Comparison of ENCODE assay signal across 8 cellular contexts in the genomic region with DNA sequence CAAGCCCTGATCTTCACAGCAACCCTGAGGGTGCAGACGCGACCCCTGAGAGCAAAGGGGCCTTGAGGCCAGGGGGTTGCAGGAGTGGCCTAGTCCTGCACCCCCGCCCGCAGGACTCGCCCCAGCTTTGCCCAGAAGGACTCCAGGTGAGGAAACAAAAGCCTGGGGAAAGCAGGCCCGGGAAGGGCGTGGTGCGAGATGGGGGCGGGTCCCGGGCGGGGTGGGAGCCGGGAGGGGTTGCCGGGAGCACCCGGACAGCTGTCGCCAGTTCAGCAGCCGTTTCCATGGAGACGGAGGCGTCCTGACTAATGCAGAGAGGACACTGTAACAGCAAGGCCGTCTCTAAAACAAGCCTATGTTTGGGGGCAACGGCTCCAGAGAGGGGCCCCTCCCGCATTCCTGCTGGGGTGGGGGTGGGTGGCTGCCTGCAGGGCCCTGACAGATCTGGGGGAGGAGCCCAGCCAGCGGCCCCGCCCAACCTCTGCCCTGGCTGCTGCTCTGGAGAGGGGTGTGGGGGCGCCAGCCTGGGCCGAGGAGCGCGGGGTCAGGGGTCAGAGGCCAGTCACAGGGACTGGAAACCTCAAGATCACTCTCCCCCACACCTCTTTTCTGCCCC. TPM values are rescaled to one million over a fixed set of nuclear protein-coding genes. Genes with fewer than 3 reads are reported as not detected.
DNase-seq lines count a peak whose midpoint lies in the region; ATAC-seq, FAIRE-seq and TF ChIP-seq lines count a peak whose summit lies in the region.

No MANE protein-coding gene starts in this region.

- H3K27me3 ChIP-seq in GM23338 (ENCODE audit: insufficient read depth) (peaks cover 45% of the 10 kb centered on the region), HepG2 (ENCODE audit: control insufficient read depth in 1 of 2, insufficient read depth in 2 of 2, low read length in 2 of 2) (peaks cover 0 to 36% of the 10 kb centered on the region in 2 experiments; a peak in 4 of 5 replicates), upper lobe of left lung (peaks cover 0 to 13% (median 2%) of the 10 kb centered on the region in 4 donors)

- under 1% methylated on average over 24 of the region's 27 CpGs for WGBS in HepG2 (ENCODE audit: low lambda C conversion rate)
- 8 to 31% methylated on average over 11 to 23 of the region's 27 CpGs for WGBS in upper lobe of left lung, 2 donors

- TF ChIP-seq RAD21 in HepG2 (CRISPR knock-in tag; IDR thresholded peaks at IDR 0.05), result no peak

- POLR2A ChIA-PET in HepG2 (lab: Yijun Ruan, JAX), result no interaction called here

- H3K4me3 ChIP-seq in GM23338, result peak overlapping the region; percentile 53
- H3K4me3 ChIP-seq in HepG2 (replicated peaks in 1 of 3; ENCODE audit: insufficient read depth in 1 of 3, low read depth in 2 of 3, low read length in 3 of 3), result peak overlapping the region in 1 of 3 experiments; percentile 57; a peak in 4 of 6 replicates
- H3K4me3 ChIP-seq in upper lobe of left lung, result peak overlapping the region in 2 of 4 donors; percentile 0 to 15

- TF ChIP-seq POLR2A in HepG2 (IDR thresholded peaks at IDR 0.05; ENCODE audit: insufficient read depth in 1 of 2, low read depth in 2 of 2, low read length in 2 of 2) (no peak), upper lobe of left lung (IDR thresholded peaks at IDR 0.05) (peak in 1 of 4 donors; percentile 19)

- DNase-seq in GM23338 (ENCODE audit: low spot score) (peak; percentile 96), NCI-H460 (ENCODE audit: extremely low read depth, low read depth) (peak; percentile 36), dermis microvascular lymphatic vessel endothelial cell (ENCODE audit: low read depth in 2 of 2) (peak; percentile 62 to 79), HepG2 (ENCODE audit: low spot score) (peak; percentile 96), upper lobe of left lung (peak; percentile 87 to 91), medulla oblongata (ENCODE audit: extremely low spot score) (no peak)

- H3K79me2 ChIP-seq in GM23338 (replicated peaks; ENCODE audit: insufficient read depth), result no peaks in the 10 kb centered on the region
- no peaks in the 10 kb centered on the region for H3K79me2 ChIP-seq in HepG2 (ENCODE audit: insufficient read depth, low read length)

- intact Hi-C loops in HepG2 (cut with micrococcal nuclease; ENCODE audit: unreplicated experiment), result no loop called here

- 0 out of 2 replicates have a peak, but pooled peaks cover 10% of the 10 kb centered on the region for H3F3A ChIP-seq in GM23338 (replicated peaks; ENCODE audit: low read depth)

- peaks cover 55% of the 10 kb centered on the region for H3K27me3 Mint-ChIP-seq in GM23338 (ENCODE audit: insufficient read depth, low read depth, poor library complexity)
- H3K27me3 Mint-ChIP-seq in activated T-helper 17 cell treated with anti-CD3 and anti-CD28 coated beads, Interleukin-2, amount 50 U/mL, for 72 hours, result peaks cover 27% of the 10 kb centered on the region

- no peaks in the 10 kb centered on the region for H3K9me3 Mint-ChIP-seq in GM23338
- H3K9me3 Mint-ChIP-seq in activated T-helper 17 cell treated with anti-CD3 and anti-CD28 coated beads, Interleukin-2, amount 50 U/mL, for 72 hours, result no peaks in the 10 kb centered on the region

- in situ Hi-C loops in HepG2 (cut with HindIII; ENCODE audit: extremely low pct_ligation_motif_present, low pct_unique_long_range_greater_than_20kb), result no loop called here

- peak in 1 of 2 experiments; percentile 97; a peak in 2 of 4 replicates for TF ChIP-seq EP300 in HepG2 (IDR thresholded peaks at IDR 0.05; ENCODE audit: low read depth in 2 of 2, low read length in 2 of 2)
- no peak for TF ChIP-seq EP300 in HepG2 (CRISPR knock-in tag; IDR thresholded peaks at IDR 0.05; ENCODE audit: borderline replicate concordance)
- no peak for TF ChIP-seq EP300 in upper lobe of left lung (IDR thresholded peaks at IDR 0.05)

- H3K27ac ChIP-seq in GM23338 (ENCODE audit: low read depth) (no peak overlapping the region), HepG2 (ENCODE audit: extremely low read length, insufficient read depth, low read length) (no peak overlapping the region), upper lobe of left lung (peak overlapping the region; percentile 65 to 73 (median 69))

- H3K4me2 ChIP-seq in GM23338 (peak overlapping the region; percentile 83), HepG2 (ENCODE audit: low read depth, low read length) (peak overlapping the region; percentile 60)

- H3K4me1 ChIP-seq in GM23338 (ENCODE audit: insufficient read depth), result peaks cover 34% of the 10 kb centered on the region
- H3K4me1 ChIP-seq in HepG2 (ENCODE audit: insufficient read depth, low read length), result peaks cover 44% of the 10 kb centered on the region
- peaks cover 44 to 81% (median 63%) of the 10 kb centered on the region in 4 donors for H3K4me1 ChIP-seq in upper lobe of left lung

- no TSS peak for BruUV-seq in HepG2 (replicated peaks; lab: Mats Ljungman, UMichigan)

- FAIRE-seq in HepG2 (lab: Jason Lieb, UNC), result peak; percentile 63

- H4K20me1 ChIP-seq in GM23338 (replicated peaks; ENCODE audit: insufficient read depth) (no peaks in the 10 kb centered on the region), HepG2 (ENCODE audit: insufficient read depth, low read length) (no peaks in the 10 kb centered on the region)

- H3K9me2 ChIP-seq in GM23338 (ENCODE audit: insufficient read depth), result no peaks in the 10 kb centered on the region

- peaks cover 21% of the 10 kb centered on the region for H3K4me1 Mint-ChIP-seq in GM23338
- H3K4me1 Mint-ChIP-seq in activated T-helper 17 cell treated with anti-CD3 and anti-CD28 coated beads, Interleukin-2, amount 50 U/mL, for 72 hours, result peaks cover 9% of the 10 kb centered on the region

- CTCF ChIA-PET in HepG2 (lab: Yijun Ruan, JAX; ENCODE audit: low intra/inter-chr PET ratio, low total read pairs), result no interaction called here

- TF ChIP-seq CTCF in GM23338 (conservative IDR thresholded peaks at IDR 0.05; ENCODE audit: low read depth in 2 of 2), result no peak
- TF ChIP-seq CTCF in HepG2 (CRISPR knock-in tag; IDR thresholded peaks at IDR 0.05), result 0 out of 2 replicates have a peak, but pooled peaks have one; percentile 11
- no peak for TF ChIP-seq CTCF in upper lobe of left lung (IDR thresholded peaks at IDR 0.05)

- H2AFZ ChIP-seq in GM23338 (peak overlapping the region; percentile 69; the same call in 1 of the 2 replicates), HepG2 (ENCODE audit: low read length) (no peak overlapping the region)

- H3K36me3 ChIP-seq in GM23338 (ENCODE audit: insufficient read depth) (no peaks in the 10 kb centered on the region), HepG2 (replicated peaks in 1 of 2; ENCODE audit: control insufficient read depth in 1 of 2, insufficient read depth in 2 of 2, low read length in 2 of 2) (no peaks in the 10 kb centered on the region), upper lobe of left lung (no peaks in the 10 kb centered on the region)

- no peaks in the 10 kb centered on the region for H3K9me3 ChIP-seq in HepG2 (ENCODE audit: low read length)
- H3K9me3 ChIP-seq in upper lobe of left lung, result no peaks in the 10 kb centered on the region

- ATAC-seq in GM23338, result peak; percentile 21
- ATAC-seq in HepG2, result peak; percentile 57
- ATAC-seq in upper lobe of left lung (ENCODE audit: low FRiP score in 2 of 2), result peak; percentile 51 to 64
- no peak for ATAC-seq in activated T-helper 17 cell treated with anti-CD3 and anti-CD28 coated beads, Interleukin-2, amount 50 U/mL, for 72 hours (replicated peaks)
- no peak for ATAC-seq in GM21825 (IDR thresholded peaks at IDR 0.05; ENCODE audit: unreplicated experiment)

- peak overlapping the region; percentile 50 for H3K9ac ChIP-seq in HepG2 (ENCODE audit: insufficient read depth, low read depth, low read length)

- no peak overlapping the region for H3K27ac Mint-ChIP-seq in GM23338
- no peak overlapping the region for H3K27ac Mint-ChIP-seq in activated T-helper 17 cell treated with anti-CD3 and anti-CD28 coated beads, Interleukin-2, amount 50 U/mL, for 72 hours

- no peaks in the 10 kb centered on the region for H3K36me3 Mint-ChIP-seq in GM23338 (ENCODE audit: low read depth)
- H3K36me3 Mint-ChIP-seq in activated T-helper 17 cell treated with anti-CD3 and anti-CD28 coated beads, Interleukin-2, amount 50 U/mL, for 72 hours (ENCODE audit: low read depth), result no peaks in the 10 kb centered on the region

- peak overlapping the region; percentile 24; the same call in 2 of the 3 replicates for H3K4me3 Mint-ChIP-seq in GM23338
- no peak overlapping the region for H3K4me3 Mint-ChIP-seq in activated T-helper 17 cell treated with anti-CD3 and anti-CD28 coated beads, Interleukin-2, amount 50 U/mL, for 72 hours

RNA-seq across cellular contexts. Expression of gene TPPP3, which starts 3.0 kb away (rescaled TPM):
- total RNA-seq in GM23338 (2014; rRNA removed; shearing (Covaris generic)), result 0.28 TPM in 1 of 2 replicates, not detected in the other
- polyA plus RNA-seq in GM23338 (2016; fragmentation: Nextera tagmentation; extraction: Ambion mirVana) (0.26 and 1.3 TPM in 2 replicates), HepG2 (2011; rRNA removed) (0.16 TPM in 1 of 2 replicates, not detected in the other)
- 0.84 TPM in 1 of 2 replicates, not detected in the other for total RNA-seq in NCI-H460 (2014; rRNA removed; shearing (Covaris generic))
- polyA plus RNA-seq in NCI-H460 (2014; cell fraction: nucleus; rRNA removed), result 1.9 TPM in 1 of 2 replicates, not detected in the other
- total RNA-seq in dermis microvascular lymphatic vessel endothelial cell (under 0.01 TPM in 2 replicates), HepG2 (2016; rRNA removed; fragmentation: Illumina TruSeq; extraction: Trizol) (0.20 and 0.44 TPM in 2 replicates), upper lobe of left lung (100 to 1,000 TPM in 4 of 6 donors, 10 to 100 TPM in 2; 40.0 to 167 (median 112) TPM)
- 0.18 TPM in 1 of 2 replicates, not detected in the other for total RNA-seq in HepG2 (2016; cell fraction: cytosol; rRNA removed; fragmentation: Illumina TruSeq; extraction: Trizol; ENCODE audit: low read depth)
- 0.50 and 0.54 TPM in 2 replicates for total RNA-seq in HepG2 (2016; cell fraction: insoluble cytoplasmic fraction; rRNA removed; fragmentation: Illumina TruSeq; extraction: Trizol)
- 0.31 TPM in 1 of 2 replicates, not detected in the other for total RNA-seq in HepG2 (2016; cell fraction: membrane; rRNA removed; fragmentation: Illumina TruSeq; extraction: Trizol)
- 0.62 and 0.63 TPM in 2 replicates for total RNA-seq in HepG2 (2016; cell fraction: nucleus; rRNA removed; fragmentation: Illumina TruSeq; extraction: Trizol)
- polyA plus RNA-seq in HepG2 (2011; cell fraction: cytosol; rRNA removed), result 0.05 and 0.31 TPM in 2 replicates
- 0.31 and 0.50 TPM in 2 replicates for polyA plus RNA-seq in HepG2 (2011; cell fraction: nucleus; rRNA removed)
- polyA plus RNA-seq in HepG2 (2012), result 0.15 and 0.69 TPM in 2 replicates
- polyA plus RNA-seq in HepG2 (2016; cell fraction: cytosol; fragmentation: Illumina TruSeq; extraction: Trizol; ENCODE audit: low read depth), result 0.12 TPM in 1 of 2 replicates, not detected in the other
- 0.23 and 0.32 TPM in 2 replicates for polyA plus RNA-seq in HepG2 (2016; cell fraction: insoluble cytoplasmic fraction; fragmentation: Illumina TruSeq; extraction: Trizol; ENCODE audit: low read depth)
- polyA plus RNA-seq in HepG2 (2016; cell fraction: membrane; fragmentation: Illumina TruSeq; extraction: Trizol; ENCODE audit: low read depth), result not detected in 2 replicates
- 0.48 and 0.55 TPM in 2 replicates for polyA plus RNA-seq in HepG2 (2016; cell fraction: nucleus; fragmentation: Illumina TruSeq; extraction: Trizol; ENCODE audit: insufficient read depth, low read depth)
- 0.38 TPM in 1 of 2 replicates, not detected in the other for polyA minus RNA-seq in HepG2 (2011; rRNA and poly(A)+ RNA removed; ENCODE audit: low replicate concordance)
- polyA minus RNA-seq in HepG2 (2011; cell fraction: cytosol; rRNA and poly(A)+ RNA removed), result not detected in 2 replicates
- 0.64 TPM in 1 of 2 replicates, not detected in the other for polyA minus RNA-seq in HepG2 (2011; cell fraction: nucleus; rRNA and poly(A)+ RNA removed)
- total RNA-seq in activated T-helper 17 cell treated with anti-CD3 and anti-CD28 coated beads, Interleukin-2, amount 50 U/mL, for 72 hours, result under 1 TPM in 1 of 2 donors, not detected in 1; 0.19 TPM

RNA-seq across cellular contexts. Expression of gene ZDHHC1, which starts 20.0 kb away (rescaled TPM):
- total RNA-seq in GM23338 (2014; rRNA removed; shearing (Covaris generic)), result 2.3 and 2.7 TPM in 2 replicates
- 1.4 and 1.6 TPM in 2 replicates for polyA plus RNA-seq in GM23338 (2016; fragmentation: Nextera tagmentation; extraction: Ambion mirVana)
- total RNA-seq in NCI-H460 (2014; rRNA removed; shearing (Covaris generic)), result 9.9 and 12.6 TPM in 2 replicates
- 13.3 and 23.3 TPM in 2 replicates for polyA plus RNA-seq in NCI-H460 (2014; cell fraction: nucleus; rRNA removed)
- 3.1 and 6.4 TPM in 2 replicates for total RNA-seq in dermis microvascular lymphatic vessel endothelial cell
- 0.36 and 1.1 TPM in 2 replicates for total RNA-seq in HepG2 (2016; rRNA removed; fragmentation: Illumina TruSeq; extraction: Trizol)
- total RNA-seq in HepG2 (2016; cell fraction: cytosol; rRNA removed; fragmentation: Illumina TruSeq; extraction: Trizol; ENCODE audit: low read depth), result 1.6 and 1.9 TPM in 2 replicates
- 0.33 and 1.3 TPM in 2 replicates for total RNA-seq in HepG2 (2016; cell fraction: insoluble cytoplasmic fraction; rRNA removed; fragmentation: Illumina TruSeq; extraction: Trizol)
- 2.2 and 3.3 TPM in 2 replicates for total RNA-seq in HepG2 (2016; cell fraction: membrane; rRNA removed; fragmentation: Illumina TruSeq; extraction: Trizol)
- 0.96 and 3.2 TPM in 2 replicates for total RNA-seq in HepG2 (2016; cell fraction: nucleus; rRNA removed; fragmentation: Illumina TruSeq; extraction: Trizol)
- 0.47 and 0.51 TPM in 2 replicates for polyA plus RNA-seq in HepG2 (2011; rRNA removed)
- 0.28 and 0.60 TPM in 2 replicates for polyA plus RNA-seq in HepG2 (2011; cell fraction: cytosol; rRNA removed)
- polyA plus RNA-seq in HepG2 (2011; cell fraction: nucleus; rRNA removed), result 2.1 and 2.7 TPM in 2 replicates
- 0.36 and 1.0 TPM in 2 replicates for polyA plus RNA-seq in HepG2 (2012)
- 1.3 and 1.6 TPM in 2 replicates for polyA plus RNA-seq in HepG2 (2016; cell fraction: cytosol; fragmentation: Illumina TruSeq; extraction: Trizol; ENCODE audit: low read depth)
- polyA plus RNA-seq in HepG2 (2016; cell fraction: insoluble cytoplasmic fraction; fragmentation: Illumina TruSeq; extraction: Trizol; ENCODE audit: low read depth), result 0.35 and 0.63 TPM in 2 replicates
- polyA plus RNA-seq in HepG2 (2016; cell fraction: membrane; fragmentation: Illumina TruSeq; extraction: Trizol; ENCODE audit: low read depth), result 1.2 and 1.6 TPM in 2 replicates
- polyA plus RNA-seq in HepG2 (2016; cell fraction: nucleus; fragmentation: Illumina TruSeq; extraction: Trizol; ENCODE audit: insufficient read depth, low read depth), result 1.3 and 1.4 TPM in 2 replicates
- polyA minus RNA-seq in HepG2 (2011; rRNA and poly(A)+ RNA removed; ENCODE audit: low replicate concordance), result 1.6 and 5.9 TPM in 2 replicates
- 0.26 TPM in 1 of 2 replicates, not detected in the other for polyA minus RNA-seq in HepG2 (2011; cell fraction: cytosol; rRNA and poly(A)+ RNA removed)
- 1.6 and 3.5 TPM in 2 replicates for polyA minus RNA-seq in HepG2 (2011; cell fraction: nucleus; rRNA and poly(A)+ RNA removed)
- 10 to 100 TPM; 14.7 to 49.2 (median 21.4) TPM for total RNA-seq in upper lobe of left lung
- total RNA-seq in activated T-helper 17 cell treated with anti-CD3 and anti-CD28 coated beads, Interleukin-2, amount 50 U/mL, for 72 hours, result under 1 TPM; 0.52 to 0.74 TPM

RNA-seq across cellular contexts. Expression of gene HSD11B2, which starts 34.7 kb away (rescaled TPM):
- 23.0 and 25.1 TPM in 2 replicates for total RNA-seq in GM23338 (2014; rRNA removed; shearing (Covaris generic))
- polyA plus RNA-seq in GM23338 (2016; fragmentation: Nextera tagmentation; extraction: Ambion mirVana), result 14.8 and 16.6 TPM in 2 replicates
- total RNA-seq in NCI-H460 (2014; rRNA removed; shearing (Covaris generic)), result 0.17 and 1.2 TPM in 2 replicates
- 12.3 and 13.2 TPM in 2 replicates for polyA plus RNA-seq in NCI-H460 (2014; cell fraction: nucleus; rRNA removed)
- not detected in 2 replicates for total RNA-seq in dermis microvascular lymphatic vessel endothelial cell
- total RNA-seq in HepG2 (2016; rRNA removed; fragmentation: Illumina TruSeq; extraction: Trizol), result 6.7 and 13.6 TPM in 2 replicates
- 3.9 and 4.1 TPM in 2 replicates for total RNA-seq in HepG2 (2016; cell fraction: cytosol; rRNA removed; fragmentation: Illumina TruSeq; extraction: Trizol; ENCODE audit: low read depth)
- 5.4 and 13.4 TPM in 2 replicates for total RNA-seq in HepG2 (2016; cell fraction: insoluble cytoplasmic fraction; rRNA removed; fragmentation: Illumina TruSeq; extraction: Trizol)
- total RNA-seq in HepG2 (2016; cell fraction: membrane; rRNA removed; fragmentation: Illumina TruSeq; extraction: Trizol), result 8.8 TPM in 2 replicates
- 14.6 and 15.0 TPM in 2 replicates for total RNA-seq in HepG2 (2016; cell fraction: nucleus; rRNA removed; fragmentation: Illumina TruSeq; extraction: Trizol)
- 8.9 and 11.9 TPM in 2 replicates for polyA plus RNA-seq in HepG2 (2011; rRNA removed)
- polyA plus RNA-seq in HepG2 (2011; cell fraction: cytosol; rRNA removed), result 5.3 and 6.3 TPM in 2 replicates
- 34.2 and 34.3 TPM in 2 replicates for polyA plus RNA-seq in HepG2 (2011; cell fraction: nucleus; rRNA removed)
- polyA plus RNA-seq in HepG2 (2012), result 8.4 and 11.0 TPM in 2 replicates
- polyA plus RNA-seq in HepG2 (2016; cell fraction: cytosol; fragmentation: Illumina TruSeq; extraction: Trizol; ENCODE audit: low read depth), result 6.5 and 9.3 TPM in 2 replicates
- 11.1 and 13.3 TPM in 2 replicates for polyA plus RNA-seq in HepG2 (2016; cell fraction: insoluble cytoplasmic fraction; fragmentation: Illumina TruSeq; extraction: Trizol; ENCODE audit: low read depth)
- 11.3 and 12.9 TPM in 2 replicates for polyA plus RNA-seq in HepG2 (2016; cell fraction: membrane; fragmentation: Illumina TruSeq; extraction: Trizol; ENCODE audit: low read depth)
- polyA plus RNA-seq in HepG2 (2016; cell fraction: nucleus; fragmentation: Illumina TruSeq; extraction: Trizol; ENCODE audit: insufficient read depth, low read depth), result 48.6 and 52.7 TPM in 2 replicates
- polyA minus RNA-seq in HepG2 (2011; rRNA and poly(A)+ RNA removed; ENCODE audit: low replicate concordance), result 3.3 and 16.4 TPM in 2 replicates
- 4.1 and 8.5 TPM in 2 replicates for polyA minus RNA-seq in HepG2 (2011; cell fraction: cytosol; rRNA and poly(A)+ RNA removed)
- polyA minus RNA-seq in HepG2 (2011; cell fraction: nucleus; rRNA and poly(A)+ RNA removed), result 8.7 and 11.3 TPM in 2 replicates
- total RNA-seq in upper lobe of left lung, result 1 to 10 TPM in 5 of 6 donors, under 1 TPM in 1; 0.78 to 5.0 (median 1.6) TPM
- total RNA-seq in activated T-helper 17 cell treated with anti-CD3 and anti-CD28 coated beads, Interleukin-2, amount 50 U/mL, for 72 hours, result 1 to 10 TPM in 1 of 2 donors, under 1 TPM in 1; 0.21 to 1.4 TPM

Comparison
In these comparisons a context has a peak if more than half of its experiments do, and no peak if none do; other contexts are left out.
1. ATAC-seq: peak in GM23338 (single experiment), HepG2 (single experiment) and upper lobe of left lung (2 of 2); none in activated T-helper 17 cell treated with anti-CD3 and anti-CD28 coated beads, Interleukin-2, amount 50 U/mL, for 72 hours (single experiment) and GM21825 (single experiment).
2. H3K27ac ChIP-seq: peak in upper lobe of left lung (4 of 4); none in GM23338 (single experiment) and HepG2 (single experiment).
3. RNA of gene TPPP3, which starts 3.0 kb away (total RNA-seq): 40.0 to 167 TPM in upper lobe of left lung; 0.84 TPM in NCI-H460, 0.18 to 0.63 TPM in HepG2, 0.28 TPM in GM23338, 0.19 TPM in activated T-helper 17 cell treated with anti-CD3 and anti-CD28 coated beads, Interleukin-2, amount 50 U/mL, for 72 hours and under 0.01 TPM in dermis microvascular lymphatic vessel endothelial cell; every median in the first group is over 10 times any median in the second.